Comparison of ENCODE assay signal across 8 cellular contexts in genomic region chr1:108828074-108828961, GRCh38. TPM values are rescaled to one million over a fixed set of nuclear protein-coding genes. Genes with fewer than 3 reads are reported as not detected.
DNase-seq lines count a peak whose midpoint lies in the region; ATAC-seq, FAIRE-seq and TF ChIP-seq lines count a peak whose summit lies in the region.

No MANE protein-coding gene starts in this region.

- ATAC-seq in sciatic nerve, result peak; percentile 91
- ATAC-seq in GM21360 (IDR thresholded peaks at IDR 0.05; ENCODE audit: unreplicated experiment), result no peak

- H3K4me3 ChIP-seq in AG04450 (ENCODE audit: low read depth, low read length) (peak overlapping the region; percentile 23; the same call in 1 of the 2 replicates), astrocyte of the cerebellum (ENCODE audit: low read depth, low read length) (no peak overlapping the region)

- no peaks in the 10 kb centered on the region for H3K9me3 Mint-ChIP-seq in T-helper 2 cell treated with Interferon-gamma antibody and Interleukin-4, amounts not matched to agents 5 μg/mL and 100 μg/mL, for 36 hours

- H3K27me3 Mint-ChIP-seq in T-helper 2 cell treated with Interferon-gamma antibody and Interleukin-4, amounts not matched to agents 5 μg/mL and 100 μg/mL, for 36 hours (ENCODE audit: low read depth), result peaks cover 6% of the 10 kb centered on the region

- H3K4me1 Mint-ChIP-seq in T-helper 2 cell treated with Interferon-gamma antibody and Interleukin-4, amounts not matched to agents 5 μg/mL and 100 μg/mL, for 36 hours (ENCODE audit: low read depth), result peaks cover 11% of the 10 kb centered on the region

- in situ Hi-C loops in astrocyte of the cerebellum (cut with HindIII; ENCODE audit: low sequenced_read_pairs), result loop anchor here (10.0 kb wide), 1 partner anchor 66 kb away; no protein-coding TSS in a partner anchor

- H3K36me3 Mint-ChIP-seq in T-helper 2 cell treated with Interferon-gamma antibody and Interleukin-4, amounts not matched to agents 5 μg/mL and 100 μg/mL, for 36 hours (ENCODE audit: low read depth), result no peaks in the 10 kb centered on the region

- no peak overlapping the region for H3K27ac Mint-ChIP-seq in T-helper 2 cell treated with Interferon-gamma antibody and Interleukin-4, amounts not matched to agents 5 μg/mL and 100 μg/mL, for 36 hours

- POLR2A ChIA-PET in AG04450 (lab: Yijun Ruan, JAX), result interaction anchor here (0.9 to 1.6 kb wide), 2 partner anchors 12 to 48 kb away, joined by 3 to 4 read pairs; partner anchors contain the start of gene GPSM2

- no peaks in the 10 kb centered on the region for H3K9me3 ChIP-seq in AG04450 (ENCODE audit: control insufficient read depth, insufficient read depth, low read length)

- H3K27me3 ChIP-seq in AG04450 (ENCODE audit: control insufficient read depth, insufficient read depth, low read length), result no peaks in the 10 kb centered on the region

- no peak for DNase-seq in AG04450 (ENCODE audit: low read depth, low spot score)
- peak; percentile 74 for DNase-seq in GM19239 (ENCODE audit: insufficient read length, low spot score)
- peak; percentile 3 for DNase-seq in NCI-H1417 treated with DMSO at 0.1 percent for 48 hours (lab: John Stamatoyannopoulos, UW)
- DNase-seq in T-helper 2 cell treated with Interferon-gamma antibody and Interleukin-4, amounts not matched to agents 5 μg/mL and 100 μg/mL, for 36 hours (ENCODE audit: low spot score), result peak; percentile 56
- DNase-seq in astrocyte of the cerebellum (ENCODE audit: low read depth), result peak; percentile 67
- peak; percentile 67 for DNase-seq in hepatic stellate cell (ENCODE audit: low spot score)
- DNase-seq in sciatic nerve (ENCODE audit: low spot score), result peak; percentile 91

- peak; percentile 77 for TF ChIP-seq CTCF in AG04450 (IDR thresholded peaks at IDR 0.05; ENCODE audit: low read depth, low read length)
- TF ChIP-seq CTCF in astrocyte of the cerebellum (IDR thresholded peaks at IDR 0.05; ENCODE audit: low read depth, low read length, missing control alignments), result peak; percentile 73

- peak; percentile 78 for FAIRE-seq in GM19239 (lab: Jason Lieb, UNC)

- H3K27ac ChIP-seq in AG04450 (ENCODE audit: low read depth, low read length), result peak overlapping the region; percentile 76

- intact Hi-C loops in sciatic nerve (cut with DNase I), result loop anchor here (5.0 kb wide), 1 partner anchor 64 kb away; no protein-coding TSS in a partner anchor

- H3K4me3 Mint-ChIP-seq in T-helper 2 cell treated with Interferon-gamma antibody and Interleukin-4, amounts not matched to agents 5 μg/mL and 100 μg/mL, for 36 hours, result no peak overlapping the region

- CTCF ChIA-PET in AG04450 (lab: Charles Lee), result interaction anchor here (0.6 to 6.5 kb wide), 35 partner anchors 10 to 1627 kb away, joined by 3 to 211 read pairs (median 4); partner anchors contain the start of genes AKNAD1, GPSM2 and HENMT1

RNA-seq across cellular contexts. Expression of gene AKNAD1, which starts 28.6 kb away (rescaled TPM):
- polyA plus RNA-seq in AG04450 (2011; rRNA removed), result 0.45 and 0.86 TPM in 2 replicates
- polyA minus RNA-seq in AG04450 (2011; rRNA and poly(A)+ RNA removed), result 0.18 and 0.26 TPM in 2 replicates
- 1.3 TPM for total RNA-seq in sciatic nerve

RNA-seq across cellular contexts. Expression of gene GPSM2, which starts 48.5 kb away (rescaled TPM):
- polyA plus RNA-seq in AG04450 (2011; rRNA removed), result 10.0 and 14.3 TPM in 2 replicates
- 8.6 and 12.3 TPM in 2 replicates for polyA minus RNA-seq in AG04450 (2011; rRNA and poly(A)+ RNA removed)
- 22.1 TPM for total RNA-seq in sciatic nerve
